Comparison of ENCODE assay signal across 18 cellular contexts in genomic region chr2:217915706-217916105, GRCh38.
DNase-seq lines count a peak whose midpoint lies in the region; ATAC-seq and TF ChIP-seq lines count a peak whose summit lies in the region.
"Had no signal": no experiment of that assay in that cellular context is flagged by ENCODE, and none has a peak within 500 bp of the region (broad histone marks: within the 10 kb centered on the region; RNA-seq: fewer than 3 reads in every experiment).

No MANE protein-coding gene starts in this region.

- intact Hi-C loops in colonic mucosa (cut with DNase I), result no loop called here
- intact Hi-C loops in right cardiac atrium (cut with DNase I), result no loop called here
- intact Hi-C loops in psoas muscle (cut with DNase I), result no loop called here
- intact Hi-C loops in upper lobe of right lung (cut with DNase I), result no loop called here

- H3K36me3 ChIP-seq in colonic mucosa (no peaks in the 10 kb centered on the region), psoas muscle (ENCODE audit: insufficient read depth in 1 of 2, low read depth in 1 of 2) (peaks cover 0 to 5% of the 10 kb centered on the region in 2 donors), upper lobe of right lung (peaks cover 34% of the 10 kb centered on the region)
- H3K36me3 ChIP-seq: cardiac muscle cell had no signal

- no peaks in the 10 kb centered on the region for H3K27me3 ChIP-seq in colonic mucosa
- no peaks in the 10 kb centered on the region for H3K27me3 ChIP-seq in right cardiac atrium (ENCODE audit: control insufficient read depth, insufficient read depth)
- H3K27me3 ChIP-seq in psoas muscle (ENCODE audit: insufficient read depth in 3 of 3, low read length in 2 of 3), result no peaks in the 10 kb centered on the region
- H3K27me3 ChIP-seq in upper lobe of right lung, result no peaks in the 10 kb centered on the region
- H3K27me3 ChIP-seq: cardiac muscle cell had no signal

- peak in 1 of 2 donors; percentile 49 for ATAC-seq in right cardiac atrium
- no peak for ATAC-seq in psoas muscle
- ATAC-seq in upper lobe of right lung, result no peak
- no peak for ATAC-seq in GM18519 (IDR thresholded peaks at IDR 0.05; ENCODE audit: low FRiP score, unreplicated experiment)
- ATAC-seq: activated T-cell treated with anti-CD3 and anti-CD28 coated beads, Interleukin-2, amount 50 U/mL, for 4 hours had no signal

- DNase-seq in colonic mucosa, result no peak
- DNase-seq in right cardiac atrium, result peak; percentile 42 to 69 (median 64)
- DNase-seq in psoas muscle, result peak; percentile 13 to 47
- no peak for DNase-seq in upper lobe of right lung
- DNase-seq in stimulated activated naive CD4-positive, alpha-beta T cell (lab: John Stamatoyannopoulos, UW), result no peak
- DNase-seq in AG08396 (ENCODE audit: low spot score), result no peak
- DNase-seq: activated CD4-positive, alpha-beta memory T cell treated with anti-CD3 and anti-CD28 coated beads, Interleukin-2, amount 10 ng/mL, durations not matched to agents 7 days and 5 days; activated T-cell treated with anti-CD3 and anti-CD28 coated beads, Interleukin-2, amount 50 U/mL, for 4 hours; effector CD8-positive, alpha-beta T cell; hypothalamus; kidney glomerular epithelial cell; NCI-H187 treated with DMSO at 0.1 percent for 48 hours; NCI-H446; stimulated activated CD4-positive, alpha-beta T cell treated with anti-CD3 and anti-CD28 coated beads, Interleukin-15, amount 100 ng/mL, for 24 hours; stimulated activated naive CD4-positive, alpha-beta T cell treated with Interleukin-2 at 50 U/mL for 16 hours had no signal

- H3K4me1 ChIP-seq in colonic mucosa (peaks cover 6% of the 10 kb centered on the region), right cardiac atrium (ENCODE audit: control insufficient read depth, insufficient read depth, low read length) (peaks cover 80% of the 10 kb centered on the region), psoas muscle (peaks cover 96% of the 10 kb centered on the region), upper lobe of right lung (peaks cover 100% of the 10 kb centered on the region)

- no peak for TF ChIP-seq CTCF in colonic mucosa (IDR thresholded peaks at IDR 0.05)
- no peak for TF ChIP-seq CTCF in psoas muscle (IDR thresholded peaks at IDR 0.05)
- TF ChIP-seq CTCF in upper lobe of right lung (IDR thresholded peaks at IDR 0.05), result no peak

- H3K4me3 ChIP-seq in colonic mucosa (no peak overlapping the region), right cardiac atrium (ENCODE audit: low read length) (no peak overlapping the region), psoas muscle (no peak overlapping the region), upper lobe of right lung (no peak overlapping the region)
- H3K4me3 ChIP-seq: cardiac muscle cell had no signal

- WGBS in right cardiac atrium, result 46% methylated on average over 5 of the region's 5 CpGs
- WGBS in psoas muscle, 3 donors, result 65 to 80% (median 76%) methylated on average over 5 of the region's 5 CpGs

- H3K27ac ChIP-seq in colonic mucosa, result peak overlapping the region; percentile 2
- peak overlapping the region; percentile 84 for H3K27ac ChIP-seq in right cardiac atrium (ENCODE audit: low read length)
- H3K27ac ChIP-seq in psoas muscle, result peak overlapping the region; percentile 97
- peak overlapping the region; percentile 80 for H3K27ac ChIP-seq in upper lobe of right lung
- H3K27ac ChIP-seq: cardiac muscle cell, VCaP had no signal

- H3K9me3 ChIP-seq in colonic mucosa (no peaks in the 10 kb centered on the region), right cardiac atrium (ENCODE audit: control insufficient read depth, low read length) (no peaks in the 10 kb centered on the region), psoas muscle (no peaks in the 10 kb centered on the region), upper lobe of right lung (no peaks in the 10 kb centered on the region)

- no peak overlapping the region for H3K9ac ChIP-seq in colonic mucosa (ENCODE audit: low read depth in 2 of 2, low read length in 2 of 2)

Comparison
In these comparisons a context has a peak if more than half of its experiments do, and no peak if none do; other contexts are left out.
1. DNase-seq: peak in right cardiac atrium (3 of 3) and psoas muscle (2 of 2); none in colonic mucosa (single experiment), upper lobe of right lung (single experiment), stimulated activated naive CD4-positive, alpha-beta T cell (0 of 6) and AG08396 (single experiment).
2. H3K27ac ChIP-seq: peak in every context shown above with its lines; median percentile 97 in psoas muscle; 84 in right cardiac atrium; 80 in upper lobe of right lung; 2 in colonic mucosa.